ENCODE assay signal across 28 cellular contexts in genomic region chr10:71015674-71016073, GRCh38.
DNase-seq lines count a peak whose midpoint lies in the region; ATAC-seq and TF ChIP-seq lines count a peak whose summit lies in the region.
"Had no signal": no experiment of that assay in that cellular context is flagged by ENCODE, and none has a peak within 500 bp of the region (broad histone marks: within the 10 kb centered on the region; RNA-seq: fewer than 3 reads in every experiment).

No MANE protein-coding gene starts in this region.

- H3K4me2 ChIP-seq in BLaER1, result peak overlapping the region; percentile 45

- no peaks in the 10 kb centered on the region for H4K20me1 ChIP-seq in BLaER1

- H3K27ac Mint-ChIP-seq in nephron progenitor cell, result no peak overlapping the region
- H3K27ac Mint-ChIP-seq: activated naive CD4-positive, alpha-beta T cell treated with anti-CD3 and anti-CD28 coated beads for 36 hours; immature natural killer cell had no signal

- H3K36me3 ChIP-seq in BLaER1, result no peaks in the 10 kb centered on the region
- no peaks in the 10 kb centered on the region for H3K36me3 ChIP-seq in HEK293 (ENCODE audit: control insufficient read depth in 2 of 2, insufficient read depth in 1 of 2, low read length in 2 of 2)
- H3K36me3 ChIP-seq: gastrocnemius medialis, SJSA1, tibial artery had no signal

- no peak overlapping the region for H3K27ac ChIP-seq in BLaER1
- H3K27ac ChIP-seq in HEK293 (ENCODE audit: extremely low read depth, low read depth, low read length), result no peak overlapping the region
- H3K27ac ChIP-seq: gastrocnemius medialis, parathyroid adenoma, RWPE1, SJSA1, tibial artery had no signal

- H3K27me3 ChIP-seq in BLaER1, result no peaks in the 10 kb centered on the region
- H3K27me3 ChIP-seq: gastrocnemius medialis had no signal

- no peak overlapping the region for H3K9ac ChIP-seq in BLaER1
- H3K9ac ChIP-seq: parathyroid adenoma had no signal

- H3K27me3 Mint-ChIP-seq in nephron progenitor cell (ENCODE audit: low read depth, poor library complexity), result peaks cover 39% of the 10 kb centered on the region

- H3K4me1 ChIP-seq in BLaER1, result peaks cover 9% of the 10 kb centered on the region
- no peaks in the 10 kb centered on the region for H3K4me1 ChIP-seq in HEK293 (ENCODE audit: control insufficient read depth, insufficient read depth, low read length)
- H3K4me1 ChIP-seq: gastrocnemius medialis, parathyroid adenoma, SJSA1, tibial artery had no signal

- DNase-seq in NOMO-1 treated with dmso at 0.1 percent for 144 hours (lab: John Stamatoyannopoulos, UW; ENCODE audit: unreplicated experiment) (peak; percentile 3), dermis microvascular lymphatic vessel endothelial cell (ENCODE audit: low read depth in 2 of 2) (peak; percentile 9 to 68), mucosa of gallbladder (ENCODE audit: low spot score) (no peak), nephron progenitor cell (no peak)
- DNase-seq: activated CD4-positive, CD25-positive, alpha-beta regulatory T cell; activated naive CD4-positive, alpha-beta T cell treated with anti-CD3 and anti-CD28 coated beads for 36 hours; amniotic stem cell; COR-L47; gastrocnemius medialis; HCEC 1CT; hypothalamus; immature natural killer cell; left colon; mesenchymal stem cell; NCI-H1092 treated with DMSO at 0.1 percent for 48 hours; NCI-H1694 treated with DMSO at 0.1 percent for 48 hours; NCI-H446 treated with DMSO at 0.1 percent for 48 hours; NCI-H82; tibial artery had no signal

- peaks cover 7% of the 10 kb centered on the region for H3K9me3 Mint-ChIP-seq in nephron progenitor cell
- H3K9me3 Mint-ChIP-seq: activated naive CD4-positive, alpha-beta T cell treated with anti-CD3 and anti-CD28 coated beads for 36 hours; immature natural killer cell had no signal

- ATAC-seq in GM18861 (IDR thresholded peaks at IDR 0.05; ENCODE audit: unreplicated experiment), result no peak
- ATAC-seq: gastrocnemius medialis, HepG2, left colon, sciatic nerve had no signal

- TF ChIP-seq CTCF in HEK293 (tag by site-specific recombination; IDR thresholded peaks at IDR 0.05), result no peak
- TF ChIP-seq CTCF in nephron progenitor cell (IDR thresholded peaks at IDR 0.05), result no peak

- H3K9me3 ChIP-seq in BLaER1 (no peaks in the 10 kb centered on the region), HEK293 (ENCODE audit: control insufficient read depth, insufficient read depth, low read depth, low read length) (no peaks in the 10 kb centered on the region)
- H3K9me3 ChIP-seq: gastrocnemius medialis, SJSA1, tibial artery had no signal

- H3K4me1 Mint-ChIP-seq in nephron progenitor cell, result peaks cover 17% of the 10 kb centered on the region
- H3K4me1 Mint-ChIP-seq: immature natural killer cell had no signal

- no peaks in the 10 kb centered on the region for H3K36me3 Mint-ChIP-seq in nephron progenitor cell (ENCODE audit: low read depth)
- H3K36me3 Mint-ChIP-seq: brain, immature natural killer cell had no signal

- H3K4me3 ChIP-seq in BLaER1, result no peak overlapping the region
- no peak overlapping the region for H3K4me3 ChIP-seq in HEK293 (ENCODE audit: low read depth, low read length)
- H3K4me3 ChIP-seq: gastrocnemius medialis, SJSA1, tibial artery had no signal

- H3K4me3 Mint-ChIP-seq in nephron progenitor cell, result no peak overlapping the region
- H3K4me3 Mint-ChIP-seq: activated naive CD4-positive, alpha-beta T cell treated with anti-CD3 and anti-CD28 coated beads for 36 hours; brain; immature natural killer cell had no signal

- CTCF ChIA-PET in HEK293 (lab: Yijun Ruan, JAX), result no interaction called here

- POLR2A ChIA-PET in HEK293 (lab: Yijun Ruan, JAX), result interaction anchor here (0.7 kb wide), 1 partner anchor 199 kb away, joined by 7 read pairs; no protein-coding TSS in a partner anchor

TF ChIP-seq in HEK293, 187 proteins besides CTCF, POLR2A, EP300 and RAD21 (continues in another document):
- TF ChIP-seq ZNF514 (tag by site-specific recombination; IDR thresholded peaks at IDR 0.05) (no peak), ZNF660 (tag by site-specific recombination; IDR thresholded peaks at IDR 0.05) (0 out of 2 replicates have a peak, but pooled peaks have one; percentile 55), ZNF518A (tag by site-specific recombination; conservative IDR thresholded peaks at IDR 0.05; ENCODE audit: low read depth) (peak; percentile 51), ZNF544 (tag by site-specific recombination; IDR thresholded peaks at IDR 0.05) (no peak), ZNF394 (tag by site-specific recombination; IDR thresholded peaks at IDR 0.05; ENCODE audit: borderline replicate concordance) (no peak), ZBTB8A (tag by site-specific recombination; IDR thresholded peaks at IDR 0.05) (no peak), ZBTB20 (tag by site-specific recombination; IDR thresholded peaks at IDR 0.05) (no peak), ZBTB44 (tag by site-specific recombination; IDR thresholded peaks at IDR 0.05) (no peak), ZBTB48 (tag by site-specific recombination; IDR thresholded peaks at IDR 0.05) (no peak), ZBTB21 (tag by site-specific recombination; IDR thresholded peaks at IDR 0.05) (peak; percentile 81), ZSCAN23 (tag by site-specific recombination; IDR thresholded peaks at IDR 0.05) (no peak), SP3 (tag by site-specific recombination; IDR thresholded peaks at IDR 0.05) (no peak)
- TF ChIP-seq, protein P1, sequence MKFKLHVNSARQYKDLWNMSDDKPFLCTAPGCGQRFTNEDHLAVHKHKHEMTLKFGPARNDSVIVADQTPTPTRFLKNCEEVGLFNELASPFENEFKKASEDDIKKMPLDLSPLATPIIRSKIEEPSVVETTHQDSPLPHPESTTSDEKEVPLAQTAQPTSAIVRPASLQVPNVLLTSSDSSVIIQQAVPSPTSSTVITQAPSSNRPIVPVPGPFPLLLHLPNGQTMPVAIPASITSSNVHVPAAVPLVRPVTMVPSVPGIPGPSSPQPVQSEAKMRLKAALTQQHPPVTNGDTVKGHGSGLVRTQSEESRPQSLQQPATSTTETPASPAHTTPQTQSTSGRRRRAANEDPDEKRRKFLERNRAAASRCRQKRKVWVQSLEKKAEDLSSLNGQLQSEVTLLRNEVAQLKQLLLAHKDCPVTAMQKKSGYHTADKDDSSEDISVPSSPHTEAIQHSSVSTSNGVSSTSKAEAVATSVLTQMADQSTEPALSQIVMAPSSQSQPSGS (tag by site-specific recombination; IDR thresholded peaks at IDR 0.05; ENCODE audit: low read depth), result no peak
- TF ChIP-seq, protein P2, sequence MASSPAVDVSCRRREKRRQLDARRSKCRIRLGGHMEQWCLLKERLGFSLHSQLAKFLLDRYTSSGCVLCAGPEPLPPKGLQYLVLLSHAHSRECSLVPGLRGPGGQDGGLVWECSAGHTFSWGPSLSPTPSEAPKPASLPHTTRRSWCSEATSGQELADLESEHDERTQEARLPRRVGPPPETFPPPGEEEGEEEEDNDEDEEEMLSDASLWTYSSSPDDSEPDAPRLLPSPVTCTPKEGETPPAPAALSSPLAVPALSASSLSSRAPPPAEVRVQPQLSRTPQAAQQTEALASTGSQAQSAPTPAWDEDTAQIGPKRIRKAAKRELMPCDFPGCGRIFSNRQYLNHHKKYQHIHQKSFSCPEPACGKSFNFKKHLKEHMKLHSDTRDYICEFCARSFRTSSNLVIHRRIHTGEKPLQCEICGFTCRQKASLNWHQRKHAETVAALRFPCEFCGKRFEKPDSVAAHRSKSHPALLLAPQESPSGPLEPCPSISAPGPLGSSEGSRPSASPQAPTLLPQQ (tag by site-specific recombination; IDR thresholded peaks at IDR 0.05), result peak; percentile 69

Comparison
In these comparisons a context has a peak if more than half of its experiments do, and no peak if none do; other contexts are left out.
1. DNase-seq: peak in NOMO-1 treated with dmso at 0.1 percent for 144 hours (single experiment) and dermis microvascular lymphatic vessel endothelial cell (2 of 2); none in mucosa of gallbladder (single experiment) and nephron progenitor cell (single experiment).